ENCODE assay signal across 15 cellular contexts in the genomic region with DNA sequence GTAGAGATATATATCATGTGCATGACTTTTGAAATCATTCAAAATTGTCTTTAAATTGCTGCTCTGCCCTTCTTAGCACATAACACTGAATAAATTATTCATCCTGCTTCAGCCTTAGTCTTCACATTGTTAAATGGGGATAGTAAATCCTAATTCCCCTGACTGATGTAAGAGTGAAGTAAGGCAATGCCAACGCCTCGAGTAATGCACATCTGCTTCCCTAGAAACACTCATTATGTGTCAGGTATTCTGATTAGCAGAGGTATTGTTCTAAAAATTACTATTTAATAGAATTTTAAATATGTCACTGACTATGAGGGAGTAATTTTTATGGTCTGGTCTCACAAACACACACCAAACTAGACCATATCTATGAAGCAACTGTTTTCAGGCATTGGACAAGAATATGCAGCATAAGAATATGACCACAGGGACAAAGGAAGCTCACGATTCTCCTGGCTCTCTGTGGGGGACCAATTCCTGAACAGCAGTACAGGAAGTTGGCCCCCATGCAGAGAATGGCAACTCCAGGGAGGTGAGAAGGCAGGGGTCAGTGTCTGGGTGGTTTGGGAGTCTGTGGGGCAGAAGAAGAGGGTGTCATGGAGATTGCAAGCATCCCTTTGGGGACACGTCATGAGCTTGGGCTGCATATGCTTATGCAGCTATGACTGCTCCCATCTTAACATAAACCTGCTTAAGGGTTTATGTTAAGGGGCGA.
DNase-seq lines count a peak whose midpoint lies in the region; ATAC-seq and TF ChIP-seq lines count a peak whose summit lies in the region.
"Had no signal": no experiment of that assay in that cellular context is flagged by ENCODE, and none has a peak within 500 bp of the region (broad histone marks: within the 10 kb centered on the region; RNA-seq: fewer than 3 reads in every experiment).

No MANE protein-coding gene starts in this region.

- H3K4me3 Mint-ChIP-seq in CD8-positive, alpha-beta memory T cell, result no peak overlapping the region
- H3K4me3 Mint-ChIP-seq: CD4-positive, alpha-beta memory T cell had no signal

- H4K91ac ChIP-seq in IMR-90 (ENCODE audit: insufficient read depth, low read depth, low read length), result no peak overlapping the region
- H4K91ac ChIP-seq in mesenchymal stem cell (ENCODE audit: low read length), result no peak overlapping the region

- H2AK5ac ChIP-seq in IMR-90 (ENCODE audit: low read depth, low read length) (no peak overlapping the region), mesenchymal stem cell (ENCODE audit: low read length, severe bottlenecking) (no peak overlapping the region)

- no peaks in the 10 kb centered on the region for H4K20me1 ChIP-seq in IMR-90 (ENCODE audit: insufficient read depth, low read length)

- H3K4me1 ChIP-seq in IMR-90 (ENCODE audit: control insufficient read depth, insufficient read depth, low read length), result no peaks in the 10 kb centered on the region
- H3K4me1 ChIP-seq in mesenchymal stem cell (ENCODE audit: control insufficient read depth, insufficient read depth, low read depth, low read length), result peaks cover 2% of the 10 kb centered on the region
- H3K4me1 ChIP-seq in CD8-positive, alpha-beta memory T cell (ENCODE audit: insufficient read depth, low read length), result no peaks in the 10 kb centered on the region
- H3K4me1 ChIP-seq: BE2C had no signal

- H2BK120ac ChIP-seq in IMR-90 (ENCODE audit: low read depth, low read length) (0 out of 2 replicates have a peak overlapping the region, but pooled peaks have one; percentile 13), mesenchymal stem cell (ENCODE audit: low read depth, low read length) (no peak overlapping the region)

- H4K5ac ChIP-seq in IMR-90 (ENCODE audit: low read depth, low read length), result no peak overlapping the region

- ATAC-seq in IMR-90 (ENCODE audit: low read depth), result no peak
- no peak for ATAC-seq in SK-N-SH treated with all-trans-retinoic acid at 6 μM for 48 hours
- ATAC-seq in GM18867 (IDR thresholded peaks at IDR 0.05; ENCODE audit: unreplicated experiment), result no peak

- H2AK9ac ChIP-seq in IMR-90 (replicated peaks; ENCODE audit: low read depth, low read length, poor library complexity), result no peak overlapping the region

- H3K4me1 Mint-ChIP-seq in CD8-positive, alpha-beta memory T cell, result no peaks in the 10 kb centered on the region
- H3K4me1 Mint-ChIP-seq: CD4-positive, alpha-beta memory T cell had no signal

- intact Hi-C loops in IMR-90 (cut with micrococcal nuclease), result no loop called here

- peaks cover 0 to 3% (median 0%) of the 10 kb centered on the region in 5 donors for H3K9me3 Mint-ChIP-seq in CD8-positive, alpha-beta memory T cell

- H3K9me3 ChIP-seq in IMR-90 (ENCODE audit: control insufficient read depth, insufficient read depth, low read length), result no peaks in the 10 kb centered on the region
- no peaks in the 10 kb centered on the region for H3K9me3 ChIP-seq in mesenchymal stem cell (ENCODE audit: control insufficient read depth, low read length)
- H3K9me3 ChIP-seq in CD8-positive, alpha-beta memory T cell (ENCODE audit: low read length), result no peaks in the 10 kb centered on the region
- H3K9me3 ChIP-seq: BE2C had no signal

- no peak overlapping the region for H2BK20ac ChIP-seq in IMR-90 (ENCODE audit: low read depth, low read length)

- no peak overlapping the region for H3K4me3 ChIP-seq in IMR-90 (ENCODE audit: insufficient read depth, low read depth, low read length)
- H3K4me3 ChIP-seq in epithelial cell of esophagus (ENCODE audit: low read length), result no peak overlapping the region
- H3K4me3 ChIP-seq in mesenchymal stem cell (ENCODE audit: insufficient read depth in 1 of 2, low read depth in 1 of 2, low read length in 2 of 2), result no peak overlapping the region
- no peak overlapping the region for H3K4me3 ChIP-seq in CD8-positive, alpha-beta memory T cell (ENCODE audit: low read length)
- H3K4me3 ChIP-seq: GM23248 had no signal

- H2BK5ac ChIP-seq in IMR-90 (ENCODE audit: low read depth, low read length, poor library complexity, severe bottlenecking) (peak overlapping the region; percentile 20), mesenchymal stem cell (ENCODE audit: low read depth, low read length, poor library complexity, severe bottlenecking) (no peak overlapping the region)

- no peak overlapping the region for H3K27ac Mint-ChIP-seq in CD8-positive, alpha-beta memory T cell
- H3K27ac Mint-ChIP-seq: CD4-positive, alpha-beta memory T cell had no signal

- H3K27ac ChIP-seq in IMR-90 (ENCODE audit: insufficient read depth, low read length), result no peak overlapping the region
- no peak overlapping the region for H3K27ac ChIP-seq in mesenchymal stem cell (ENCODE audit: low read length, poor library complexity, severe bottlenecking)
- no peak overlapping the region for H3K27ac ChIP-seq in CD8-positive, alpha-beta memory T cell (ENCODE audit: low read depth, low read length)
- H3K27ac ChIP-seq: C4-2B, GM23248 had no signal

- H2AFZ ChIP-seq in IMR-90 (replicated peaks; ENCODE audit: low read length, poor library complexity) (peak overlapping the region; percentile 58), mesenchymal stem cell (ENCODE audit: low read depth, low read length) (no peak overlapping the region)
- H2AFZ ChIP-seq: GM23248 had no signal

- no peak for TF ChIP-seq RAD21 in IMR-90 (IDR thresholded peaks at IDR 0.05; ENCODE audit: low read length)

- H2BK15ac ChIP-seq in IMR-90 (ENCODE audit: low read depth, low read length), result no peak overlapping the region
- H2BK15ac ChIP-seq in mesenchymal stem cell (ENCODE audit: low read depth, poor library complexity, severe bottlenecking), result no peak overlapping the region

- no peaks in the 10 kb centered on the region for H3K9me1 ChIP-seq in IMR-90 (ENCODE audit: insufficient read depth, low read length)

- no peak overlapping the region for H2BK12ac ChIP-seq in mesenchymal stem cell (ENCODE audit: low read length in 2 of 2)

- no peak for TF ChIP-seq CTCF in IMR-90 (conservative IDR thresholded peaks at IDR 0.05; ENCODE audit: low read depth, low read length)
- TF ChIP-seq CTCF in epithelial cell of esophagus (IDR thresholded peaks at IDR 0.05; ENCODE audit: insufficient read depth, low read depth, low read length, missing control alignments), result no peak

- H3K23ac ChIP-seq in IMR-90 (ENCODE audit: low read depth, low read length) (no peak overlapping the region; the same call in 1 of the 2 replicates), mesenchymal stem cell (ENCODE audit: low read length in 2 of 2) (no peak overlapping the region)

- H3K79me1 ChIP-seq in IMR-90 (ENCODE audit: low read depth in 1 of 2, low read length in 2 of 2) (peaks cover 4 to 24% of the 10 kb centered on the region in 2 experiments; a peak in 3 of 4 replicates), mesenchymal stem cell (replicated peaks; ENCODE audit: low read length, poor library complexity, severe bottlenecking) (no peaks in the 10 kb centered on the region)

- DNase-seq in Daoy (ENCODE audit: low read depth) (peak; percentile 30), IMR-90 (no peak), epithelial cell of esophagus (ENCODE audit: low read depth) (peak; percentile 58), mesenchymal stem cell (no peak), NCI-H1436 treated with DMSO at 0.1 percent for 48 hours (lab: John Stamatoyannopoulos, UW) (no peak)
- DNase-seq in CD8-positive, alpha-beta memory T cell, result no peak
- DNase-seq: BE2C; CD4-positive, alpha-beta memory T cell; COR-L47; DND-41; GF-D8; GM23248 had no signal

- no peak for TF ChIP-seq POLR2A in IMR-90 (IDR thresholded peaks at IDR 0.05; ENCODE audit: low read depth, low read length)

- H3K36me3 ChIP-seq in IMR-90 (ENCODE audit: control insufficient read depth, insufficient read depth, low read length) (no peaks in the 10 kb centered on the region), mesenchymal stem cell (ENCODE audit: control insufficient read depth in 1 of 2, insufficient read depth in 2 of 2, low read depth in 1 of 2, low read length in 2 of 2) (no peaks in the 10 kb centered on the region)
- H3K36me3 ChIP-seq in CD8-positive, alpha-beta memory T cell (ENCODE audit: insufficient read depth, low read length), result no peaks in the 10 kb centered on the region
- H3K36me3 ChIP-seq: BE2C had no signal

- H3K56ac ChIP-seq in IMR-90 (ENCODE audit: extremely low read depth, insufficient read depth, low read length), result no peak overlapping the region

- in situ Hi-C loops in IMR-90 (cut with MboI; ENCODE audit: low sequenced_read_pairs), result no loop called here

- no peak overlapping the region; the same call in 1 of the 2 replicates for H3K18ac ChIP-seq in IMR-90 (ENCODE audit: low read depth, low read length)
- H3K18ac ChIP-seq in mesenchymal stem cell (ENCODE audit: low read depth in 1 of 2, low read length in 2 of 2), result no peak overlapping the region

- H4K8ac ChIP-seq in IMR-90 (ENCODE audit: low read depth in 2 of 2, low read length in 2 of 2), result no peak overlapping the region; a peak in 1 of 4 replicates
- peak overlapping the region; percentile 45 for H4K8ac ChIP-seq in mesenchymal stem cell (ENCODE audit: low read length)

- dilution Hi-C loops in IMR-90 (cut with HindIII; ENCODE audit: low sequenced_read_pairs, unreplicated experiment), result no loop called here

- POLR2A ChIA-PET in IMR-90 (lab: Charles Lee; ENCODE audit: unreplicated experiment), result no interaction called here
- POLR2A ChIA-PET in CD8-positive, alpha-beta memory T cell (lab: Charles Lee), result no interaction called here

- H3K4ac ChIP-seq in IMR-90 (ENCODE audit: low read depth, low read length) (no peak overlapping the region), mesenchymal stem cell (ENCODE audit: low read depth in 1 of 2, low read length in 2 of 2) (no peak overlapping the region)

- H3K9ac ChIP-seq in IMR-90 (ENCODE audit: low read depth, low read length), result no peak overlapping the region
- H3K9ac ChIP-seq in mesenchymal stem cell (ENCODE audit: low read length), result no peak overlapping the region
- H3K9ac ChIP-seq: GM23248 had no signal

- peaks cover 20 to 71% of the 10 kb centered on the region in 2 donors for H3K27me3 Mint-ChIP-seq in CD8-positive, alpha-beta memory T cell

- 33% methylated on average over 1 of the region's 5 CpGs; no CpG with 5 or more reads in 1 of the 2 experiments for WGBS in IMR-90 (ENCODE audit: extremely low coverage in 2 of 2, insufficient read length in 1 of 2), 2 experiments
- 85% methylated on average over 3 of the region's 5 CpGs for WGBS in mesenchymal stem cell

- no TSS peak for BruUV-seq in IMR-90 (replicated peaks; lab: Mats Ljungman, UMichigan)

- H3K36me3 Mint-ChIP-seq in CD8-positive, alpha-beta memory T cell, result no peaks in the 10 kb centered on the region
- H3K36me3 Mint-ChIP-seq: CD4-positive, alpha-beta memory T cell had no signal

- CTCF ChIA-PET in IMR-90 (lab: Yijun Ruan, JAX), result interaction anchor here (0.6 kb wide), 1 partner anchor 22 kb away, joined by 3 read pairs; no protein-coding TSS in a partner anchor
- CTCF ChIA-PET in CD8-positive, alpha-beta memory T cell (lab: Charles Lee), result no interaction called here

- H3K4me2 ChIP-seq in IMR-90 (ENCODE audit: low read depth, low read length) (no peak overlapping the region), mesenchymal stem cell (ENCODE audit: low read length, poor library complexity, severe bottlenecking) (no peak overlapping the region)

- no peaks in the 10 kb centered on the region for H3K27me3 ChIP-seq in IMR-90 (ENCODE audit: control insufficient read depth, insufficient read depth, low read length)
- no peaks in the 10 kb centered on the region for H3K27me3 ChIP-seq in mesenchymal stem cell (ENCODE audit: control insufficient read depth in 1 of 2, insufficient read depth in 1 of 2, low read length in 2 of 2)
- H3K27me3 ChIP-seq in CD8-positive, alpha-beta memory T cell (ENCODE audit: insufficient read depth, low read length, poor library complexity, severe bottlenecking), result peaks cover 7% of the 10 kb centered on the region
- H3K27me3 ChIP-seq: BE2C had no signal

- H3K14ac ChIP-seq in IMR-90 (replicated peaks; ENCODE audit: low read depth, low read length) (peak overlapping the region; percentile 23; the same call in 1 of the 2 replicates), mesenchymal stem cell (ENCODE audit: low read length in 2 of 2) (no peak overlapping the region)

Comparison
In these comparisons a context has a peak if more than half of its experiments do, and no peak if none do; other contexts are left out.
1. DNase-seq: peak in Daoy (single experiment) and epithelial cell of esophagus (single experiment); none in IMR-90 (single experiment), mesenchymal stem cell (single experiment), CD8-positive, alpha-beta memory T cell (0 of 5) and NCI-H1436 treated with DMSO at 0.1 percent for 48 hours (single experiment).